Comparison of ENCODE assay signal across 1 cellular context in genomic region chr3:179147571-179148445, GRCh38.
TF ChIP-seq lines count a peak whose summit lies in the region.

PIK3CA (plus strand) TSS chr3:179148357; CDS start chr3:179198826, 50,469 bp downstream.

TF ChIP-seq in HepG2, 621 proteins besides CTCF, POLR2A, EP300 and RAD21 (continued from another document and continues in another):
- TF ChIP-seq SP4 (CRISPR knock-in tag; IDR thresholded peaks at IDR 0.05) (no peak), HHEX (CRISPR knock-in tag; IDR thresholded peaks at IDR 0.05) (no peak), NCOR1 (IDR thresholded peaks at IDR 0.05; ENCODE audit: borderline replicate concordance, low read length) (0 out of 2 replicates have a peak, but pooled peaks have one; percentile 26), CBFB (CRISPR knock-in tag; IDR thresholded peaks at IDR 0.05) (0 out of 2 replicates have a peak, but pooled peaks have one; percentile 47), KDM5A (IDR thresholded peaks at IDR 0.05; ENCODE audit: borderline replicate concordance, low read length) (peak; percentile 83), SCMH1 (CRISPR knock-in tag; IDR thresholded peaks at IDR 0.05; ENCODE audit: borderline replicate concordance) (no peak), KDM2A (CRISPR knock-in tag; IDR thresholded peaks at IDR 0.05; ENCODE audit: borderline replicate concordance, low read depth) (peak; percentile 17; the same call in 1 of the 2 replicates), THAP11 (CRISPR knock-in tag; IDR thresholded peaks at IDR 0.05) (peak; percentile 90), HDAC2 (CRISPR knock-in tag; IDR thresholded peaks at IDR 0.05) (0 out of 2 replicates have a peak, but pooled peaks have one; percentile 13), POLR2AphosphoS5 (IDR thresholded peaks at IDR 0.05; ENCODE audit: low read depth, low read length) (peak; percentile 45), ERF (CRISPR knock-in tag; IDR thresholded peaks at IDR 0.05) (peak; percentile 21; the same call in 1 of the 2 replicates), ARHGAP35 (CRISPR knock-in tag; IDR thresholded peaks at IDR 0.05; ENCODE audit: borderline replicate concordance) (no peak), ZBTB21 (CRISPR knock-in tag; IDR thresholded peaks at IDR 0.05) (peak; percentile 73), ZNF281 (CRISPR knock-in tag; IDR thresholded peaks at IDR 0.05; ENCODE audit: borderline replicate concordance) (peak; percentile 30; the same call in 1 of the 2 replicates), ELF1 (CRISPR knock-in tag; IDR thresholded peaks at IDR 0.05) (peak; percentile 92), SOX5 (CRISPR knock-in tag; IDR thresholded peaks at IDR 0.05; ENCODE audit: borderline replicate concordance) (peak; percentile 8; the same call in 1 of the 2 replicates), ZNF740 (CRISPR knock-in tag; IDR thresholded peaks at IDR 0.05) (peak; percentile 88), MIXL1 (CRISPR knock-in tag; IDR thresholded peaks at IDR 0.05) (peak; percentile 12; the same call in 1 of the 2 replicates), ATF1 (CRISPR knock-in tag; IDR thresholded peaks at IDR 0.05) (peak; percentile 58), KAT2B (IDR thresholded peaks at IDR 0.05; ENCODE audit: borderline replicate concordance, low read depth, low read length) (no peak), E2F2 (CRISPR knock-in tag; IDR thresholded peaks at IDR 0.05; ENCODE audit: borderline replicate concordance) (no peak), PRMT3 (CRISPR knock-in tag; IDR thresholded peaks at IDR 0.05; ENCODE audit: borderline replicate concordance, low read depth) (no peak), ARNT2 (CRISPR knock-in tag; IDR thresholded peaks at IDR 0.05; ENCODE audit: low read depth) (no peak), MTF2 (CRISPR knock-in tag; IDR thresholded peaks at IDR 0.05; ENCODE audit: borderline replicate concordance) (0 out of 2 replicates have a peak, but pooled peaks have one; percentile 41), FOXA1 (IDR thresholded peaks at IDR 0.05) (no peak), FOXA1 (CRISPR knock-in tag; IDR thresholded peaks at IDR 0.05) (peak; percentile 8; the same call in 1 of the 2 replicates), BCL6 (CRISPR knock-in tag; IDR thresholded peaks at IDR 0.05) (0 out of 2 replicates have a peak, but pooled peaks have one; percentile 8), ZNF329 (CRISPR knock-in tag; IDR thresholded peaks at IDR 0.05; ENCODE audit: low read depth) (no peak), HNF1B (CRISPR knock-in tag; IDR thresholded peaks at IDR 0.05) (0 out of 2 replicates have a peak, but pooled peaks have one; percentile 33), ZNF362 (CRISPR knock-in tag; IDR thresholded peaks at IDR 0.05; ENCODE audit: borderline replicate concordance) (peak; percentile 91), ONECUT2 (CRISPR knock-in tag; IDR thresholded peaks at IDR 0.05) (no peak), ZNF782 (CRISPR knock-in tag; IDR thresholded peaks at IDR 0.05; ENCODE audit: borderline replicate concordance) (no peak), PATZ1 (CRISPR knock-in tag; IDR thresholded peaks at IDR 0.05) (peak; percentile 87), ZNF225 (CRISPR knock-in tag; IDR thresholded peaks at IDR 0.05) (no peak), KAT8 (CRISPR knock-in tag; IDR thresholded peaks at IDR 0.05) (peak; percentile 80), DRAP1 (CRISPR knock-in tag; IDR thresholded peaks at IDR 0.05) (peak; percentile 44)
- TF ChIP-seq, protein P1, sequence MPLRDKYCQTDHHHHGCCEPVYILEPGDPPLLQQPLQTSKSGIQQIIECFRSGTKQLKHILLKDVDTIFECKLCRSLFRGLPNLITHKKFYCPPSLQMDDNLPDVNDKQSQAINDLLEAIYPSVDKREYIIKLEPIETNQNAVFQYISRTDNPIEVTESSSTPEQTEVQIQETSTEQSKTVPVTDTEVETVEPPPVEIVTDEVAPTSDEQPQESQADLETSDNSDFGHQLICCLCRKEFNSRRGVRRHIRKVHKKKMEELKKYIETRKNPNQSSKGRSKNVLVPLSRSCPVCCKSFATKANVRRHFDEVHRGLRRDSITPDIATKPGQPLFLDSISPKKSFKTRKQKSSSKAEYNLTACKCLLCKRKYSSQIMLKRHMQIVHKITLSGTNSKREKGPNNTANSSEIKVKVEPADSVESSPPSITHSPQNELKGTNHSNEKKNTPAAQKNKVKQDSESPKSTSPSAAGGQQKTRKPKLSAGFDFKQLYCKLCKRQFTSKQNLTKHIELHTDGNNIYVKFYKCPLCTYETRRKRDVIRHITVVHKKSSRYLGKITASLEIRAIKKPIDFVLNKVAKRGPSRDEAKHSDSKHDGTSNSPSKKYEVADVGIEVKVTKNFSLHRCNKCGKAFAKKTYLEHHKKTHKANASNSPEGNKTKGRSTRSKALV (CRISPR knock-in tag; IDR thresholded peaks at IDR 0.05): no peak
- TF ChIP-seq, protein P2, sequence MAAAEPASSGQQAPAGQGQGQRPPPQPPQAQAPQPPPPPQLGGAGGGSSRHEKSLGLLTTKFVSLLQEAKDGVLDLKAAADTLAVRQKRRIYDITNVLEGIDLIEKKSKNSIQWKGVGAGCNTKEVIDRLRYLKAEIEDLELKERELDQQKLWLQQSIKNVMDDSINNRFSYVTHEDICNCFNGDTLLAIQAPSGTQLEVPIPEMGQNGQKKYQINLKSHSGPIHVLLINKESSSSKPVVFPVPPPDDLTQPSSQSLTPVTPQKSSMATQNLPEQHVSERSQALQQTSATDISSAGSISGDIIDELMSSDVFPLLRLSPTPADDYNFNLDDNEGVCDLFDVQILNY (CRISPR knock-in tag; conservative IDR thresholded peaks at IDR 0.05): no peak
- TF ChIP-seq, protein P3, sequence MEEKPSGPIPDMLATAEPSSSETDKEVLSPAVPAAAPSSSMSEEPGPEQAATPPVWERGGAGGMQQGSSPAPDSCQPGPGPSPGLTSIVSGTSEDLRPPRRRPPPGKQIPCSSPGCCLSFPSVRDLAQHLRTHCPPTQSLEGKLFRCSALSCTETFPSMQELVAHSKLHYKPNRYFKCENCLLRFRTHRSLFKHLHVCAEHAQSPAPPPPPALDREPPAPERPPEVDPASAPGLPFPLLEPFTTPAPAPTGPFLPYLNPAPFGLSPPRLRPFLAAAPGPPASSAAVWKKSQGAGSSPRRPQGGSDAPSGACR (CRISPR knock-in tag; IDR thresholded peaks at IDR 0.05): 0 out of 2 replicates have a peak, but pooled peaks have one; percentile 78
- TF ChIP-seq, protein P4, sequence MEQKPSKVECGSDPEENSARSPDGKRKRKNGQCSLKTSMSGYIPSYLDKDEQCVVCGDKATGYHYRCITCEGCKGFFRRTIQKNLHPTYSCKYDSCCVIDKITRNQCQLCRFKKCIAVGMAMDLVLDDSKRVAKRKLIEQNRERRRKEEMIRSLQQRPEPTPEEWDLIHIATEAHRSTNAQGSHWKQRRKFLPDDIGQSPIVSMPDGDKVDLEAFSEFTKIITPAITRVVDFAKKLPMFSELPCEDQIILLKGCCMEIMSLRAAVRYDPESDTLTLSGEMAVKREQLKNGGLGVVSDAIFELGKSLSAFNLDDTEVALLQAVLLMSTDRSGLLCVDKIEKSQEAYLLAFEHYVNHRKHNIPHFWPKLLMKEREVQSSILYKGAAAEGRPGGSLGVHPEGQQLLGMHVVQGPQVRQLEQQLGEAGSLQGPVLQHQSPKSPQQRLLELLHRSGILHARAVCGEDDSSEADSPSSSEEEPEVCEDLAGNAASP (CRISPR knock-in tag; IDR thresholded peaks at IDR 0.05; ENCODE audit: borderline replicate concordance): 0 out of 2 replicates have a peak, but pooled peaks have one; percentile 26
- TF ChIP-seq, protein P5, sequence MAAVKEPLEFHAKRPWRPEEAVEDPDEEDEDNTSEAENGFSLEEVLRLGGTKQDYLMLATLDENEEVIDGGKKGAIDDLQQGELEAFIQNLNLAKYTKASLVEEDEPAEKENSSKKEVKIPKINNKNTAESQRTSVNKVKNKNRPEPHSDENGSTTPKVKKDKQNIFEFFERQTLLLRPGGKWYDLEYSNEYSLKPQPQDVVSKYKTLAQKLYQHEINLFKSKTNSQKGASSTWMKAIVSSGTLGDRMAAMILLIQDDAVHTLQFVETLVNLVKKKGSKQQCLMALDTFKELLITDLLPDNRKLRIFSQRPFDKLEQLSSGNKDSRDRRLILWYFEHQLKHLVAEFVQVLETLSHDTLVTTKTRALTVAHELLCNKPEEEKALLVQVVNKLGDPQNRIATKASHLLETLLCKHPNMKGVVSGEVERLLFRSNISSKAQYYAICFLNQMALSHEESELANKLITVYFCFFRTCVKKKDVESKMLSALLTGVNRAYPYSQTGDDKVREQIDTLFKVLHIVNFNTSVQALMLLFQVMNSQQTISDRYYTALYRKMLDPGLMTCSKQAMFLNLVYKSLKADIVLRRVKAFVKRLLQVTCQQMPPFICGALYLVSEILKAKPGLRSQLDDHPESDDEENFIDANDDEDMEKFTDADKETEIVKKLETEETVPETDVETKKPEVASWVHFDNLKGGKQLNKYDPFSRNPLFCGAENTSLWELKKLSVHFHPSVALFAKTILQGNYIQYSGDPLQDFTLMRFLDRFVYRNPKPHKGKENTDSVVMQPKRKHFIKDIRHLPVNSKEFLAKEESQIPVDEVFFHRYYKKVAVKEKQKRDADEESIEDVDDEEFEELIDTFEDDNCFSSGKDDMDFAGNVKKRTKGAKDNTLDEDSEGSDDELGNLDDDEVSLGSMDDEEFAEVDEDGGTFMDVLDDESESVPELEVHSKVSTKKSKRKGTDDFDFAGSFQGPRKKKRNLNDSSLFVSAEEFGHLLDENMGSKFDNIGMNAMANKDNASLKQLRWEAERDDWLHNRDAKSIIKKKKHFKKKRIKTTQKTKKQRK (IDR thresholded peaks at IDR 0.05; ENCODE audit: low read length): no peak
